Comparison of ENCODE assay signal across 24 cellular contexts in the genomic region with DNA sequence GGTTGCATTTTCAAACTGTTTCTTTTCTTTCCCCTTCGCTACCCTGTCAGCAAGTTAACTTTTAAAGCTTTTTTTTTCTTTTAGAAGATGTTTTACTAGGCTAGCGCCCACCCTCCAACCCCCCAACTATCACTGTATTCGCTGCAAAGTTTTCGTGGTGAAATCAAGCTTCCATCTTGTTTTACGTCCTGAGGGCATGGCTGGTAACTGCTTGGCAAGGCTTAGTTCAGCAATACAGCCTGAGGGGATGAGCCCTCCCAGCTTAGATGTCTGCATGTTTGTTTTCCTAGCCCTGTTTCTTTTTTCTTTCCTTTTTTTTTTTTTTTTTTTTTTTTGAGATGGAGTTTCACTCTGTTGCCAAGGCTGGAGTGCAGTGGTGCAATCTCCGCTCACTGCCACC.
DNase-seq lines count a peak whose midpoint lies in the region; ATAC-seq, FAIRE-seq and TF ChIP-seq lines count a peak whose summit lies in the region.
"Had no signal": no experiment of that assay in that cellular context is flagged by ENCODE, and none has a peak within 500 bp of the region (broad histone marks: within the 10 kb centered on the region; RNA-seq: fewer than 3 reads in every experiment).

No MANE protein-coding gene starts in this region.

- no peak overlapping the region for H3K27ac ChIP-seq in HUES64 (ENCODE audit: low read depth, low read length)
- no peak overlapping the region for H3K27ac ChIP-seq in H1 (ENCODE audit: low read depth, low read length)
- H3K27ac ChIP-seq in testis = no peak overlapping the region
- H3K27ac ChIP-seq: BLaER1 treated with 17β-estradiol and CSF1 and Interleukin-3, amounts not matched to agents 10 nM and 100 nM had no signal

- no peaks in the 10 kb centered on the region for H4K20me1 ChIP-seq in H1 (replicated peaks in 1 of 2; ENCODE audit: control insufficient read depth in 1 of 2, insufficient read depth in 2 of 2, low read length in 2 of 2)
- H4K20me1 ChIP-seq: BLaER1 treated with 17β-estradiol and CSF1 and Interleukin-3, amounts not matched to agents 10 nM and 100 nM had no signal

- no peaks in the 10 kb centered on the region for H3K27me3 ChIP-seq in HUES64 (ENCODE audit: insufficient read depth, low read length)
- H3K27me3 ChIP-seq in H1 (replicated peaks in 1 of 4; ENCODE audit: control insufficient read depth in 3 of 4, extremely low read depth in 1 of 4, insufficient read depth in 3 of 4, low read length in 3 of 4) = no peaks in the 10 kb centered on the region; a peak in 2 of 7 replicates
- no peaks in the 10 kb centered on the region for H3K27me3 ChIP-seq in testis
- H3K27me3 ChIP-seq: BLaER1 treated with 17β-estradiol and CSF1 and Interleukin-3, amounts not matched to agents 10 nM and 100 nM had no signal

- CTCF ChIA-PET in H1 (lab: Charles Lee; ENCODE audit: partially characterized antibody) = interaction anchor here (0.6 to 1.0 kb wide), 5 partner anchors 10 to 656 kb away, joined by 3 read pairs; no protein-coding TSS in a partner anchor

- peaks cover 4% of the 10 kb centered on the region for H3K9me3 Mint-ChIP-seq in type B pancreatic cell

- H3K9ac ChIP-seq in HUES64 (ENCODE audit: low read depth, low read length) = no peak overlapping the region
- no peak overlapping the region for H3K9ac ChIP-seq in H1 (replicated peaks in 1 of 4; ENCODE audit: extremely low read depth in 1 of 4, low read depth in 3 of 4, low read length in 3 of 4)
- H3K9ac ChIP-seq: BLaER1 treated with 17β-estradiol and CSF1 and Interleukin-3, amounts not matched to agents 10 nM and 100 nM had no signal

- no peak overlapping the region for H3K4me3 Mint-ChIP-seq in type B pancreatic cell
- H3K4me3 Mint-ChIP-seq: CD4-positive, alpha-beta memory T cell; HFFc6 had no signal

- intact Hi-C loops in testis (cut with DNase I; ENCODE audit: low total_unique reads) = no loop called here

- no peak overlapping the region for H4K91ac ChIP-seq in H1 (replicated peaks; ENCODE audit: insufficient read length, low read length)

- H2BK120ac ChIP-seq in H1 (replicated peaks; ENCODE audit: low read depth, low read length) = no peak overlapping the region

- TF ChIP-seq POLR2A in H1 (IDR thresholded peaks at IDR 0.05; ENCODE audit: control extremely low read depth in 1 of 2, low read depth in 2 of 2, low read length in 2 of 2) (no peak), testis (IDR thresholded peaks at IDR 0.05) (no peak)

- H3K4me3 ChIP-seq in HUES64 (ENCODE audit: low read length) (0 out of 2 replicates have a peak overlapping the region, but pooled peaks have one; percentile 7), H1 (ENCODE audit: extremely low read depth in 1 of 4, insufficient read depth in 2 of 4, low read depth in 3 of 4, low read length in 4 of 4) (no peak overlapping the region), testis (peak overlapping the region; percentile 27 to 29)
- H3K4me3 ChIP-seq: BLaER1 treated with 17β-estradiol and CSF1 and Interleukin-3, amounts not matched to agents 10 nM and 100 nM; HAP-1; K562 had no signal

- WGBS in HUES64 = 71% methylated on average over 6 of the region's 6 CpGs
- 76% methylated on average over 5 of the region's 6 CpGs; no CpG with 5 or more reads in 1 of the 2 experiments for WGBS in H1 (ENCODE audit: extremely low coverage in 1 of 2, insufficient coverage in 1 of 2, insufficient read length in 1 of 2, insufficient replicate concordance in 2 of 2, low coverage in 1 of 2, low lambda C conversion rate in 2 of 2, missing lambda C conversion rate in 1 of 2), 2 experiments
- 64 to 75% methylated on average over 6 of the region's 6 CpGs for WGBS in testis, 2 donors

- TF ChIP-seq EP300 in H1 (IDR thresholded peaks at IDR 0.05; ENCODE audit: borderline replicate concordance in 1 of 2, low read depth in 2 of 2, low read length in 2 of 2) = no peak

- H3K36me3 Mint-ChIP-seq in type B pancreatic cell = no peaks in the 10 kb centered on the region
- H3K36me3 Mint-ChIP-seq: CD4-positive, alpha-beta memory T cell had no signal

- no peak overlapping the region for H3K18ac ChIP-seq in H1 (ENCODE audit: extremely low read depth, low read length)

- H3K4ac ChIP-seq in H1 (replicated peaks; ENCODE audit: insufficient read length, low read depth, low read length) = no peak overlapping the region

- no peaks in the 10 kb centered on the region for H3K9me3 ChIP-seq in HUES64 (ENCODE audit: insufficient read depth, low read depth, low read length)
- H3K9me3 ChIP-seq in H1 (ENCODE audit: insufficient read depth in 2 of 2, low read depth in 1 of 2, low read length in 1 of 2) = no peaks in the 10 kb centered on the region; a peak in 2 of 4 replicates
- H3K9me3 ChIP-seq in testis = no peaks in the 10 kb centered on the region
- H3K9me3 ChIP-seq: HAP-1 had no signal

- no peaks in the 10 kb centered on the region for H3K27me3 Mint-ChIP-seq in type B pancreatic cell
- H3K27me3 Mint-ChIP-seq: CD4-positive, alpha-beta memory T cell had no signal

- no peaks in the 10 kb centered on the region for H3K79me1 ChIP-seq in H1 (ENCODE audit: low read depth, low read length)

- no peaks in the 10 kb centered on the region for H3K36me3 ChIP-seq in HUES64 (ENCODE audit: insufficient read depth, low read length)
- H3K36me3 ChIP-seq in H1 (ENCODE audit: control insufficient read depth in 2 of 4, insufficient read depth in 4 of 4, low read length in 3 of 4) = no peaks in the 10 kb centered on the region
- no peaks in the 10 kb centered on the region for H3K36me3 ChIP-seq in testis (ENCODE audit: low read depth, missing control alignments)
- H3K36me3 ChIP-seq: BLaER1 treated with 17β-estradiol and CSF1 and Interleukin-3, amounts not matched to agents 10 nM and 100 nM; HAP-1 had no signal

- H3K27ac Mint-ChIP-seq in type B pancreatic cell = no peak overlapping the region
- H3K27ac Mint-ChIP-seq: CD4-positive, alpha-beta memory T cell; HFFc6 had no signal

- no peak overlapping the region for H2BK20ac ChIP-seq in H1 (ENCODE audit: low read length)

- 0 out of 2 replicates have a peak overlapping the region, but pooled peaks have one; percentile 68 for H2AFZ ChIP-seq in H1 (ENCODE audit: low read length)

- no peak overlapping the region for H3K23ac ChIP-seq in H1 (ENCODE audit: insufficient read length)

- POLR2A ChIA-PET in H1 (lab: Charles Lee; ENCODE audit: partially characterized antibody) = no interaction called here

- H3K4me1 Mint-ChIP-seq in type B pancreatic cell (ENCODE audit: unreplicated experiment) = no peaks in the 10 kb centered on the region
- H3K4me1 Mint-ChIP-seq: CD4-positive, alpha-beta memory T cell had no signal

- H3K4me1 ChIP-seq in HUES64 (ENCODE audit: insufficient read depth, low read length) = peaks cover 6% of the 10 kb centered on the region; the same call in 1 of the 2 replicates
- H3K4me1 ChIP-seq in H1 (replicated peaks in 1 of 4; ENCODE audit: control insufficient read depth in 3 of 4, insufficient read depth in 4 of 4, low read length in 3 of 4) = peaks cover 0 to 6% (median under 1%) of the 10 kb centered on the region in 4 experiments; a peak in 4 of 7 replicates
- no peaks in the 10 kb centered on the region for H3K4me1 ChIP-seq in testis
- H3K4me1 ChIP-seq: BLaER1 treated with 17β-estradiol and CSF1 and Interleukin-3, amounts not matched to agents 10 nM and 100 nM; HAP-1 had no signal

- FAIRE-seq in H1 (lab: Jason Lieb, UNC) (no peak), RCC 7860 (lab: Jason Lieb, UNC) (no peak)
- FAIRE-seq: A204.1, GM12892, K562 had no signal

- no peaks in the 10 kb centered on the region for H3K23me2 ChIP-seq in H1 (ENCODE audit: low read depth, low read length)

- no peak overlapping the region for H2BK12ac ChIP-seq in H1 (ENCODE audit: low read depth, low read length)

- 0 out of 4 replicates have a peak overlapping the region, but pooled peaks have one; percentile 9 to 43 for H3K4me2 ChIP-seq in H1 (ENCODE audit: insufficient read depth in 1 of 2, low read depth in 2 of 2, low read length in 2 of 2)
- H3K4me2 ChIP-seq: BLaER1 treated with 17β-estradiol and CSF1 and Interleukin-3, amounts not matched to agents 10 nM and 100 nM had no signal

- no peak for TF ChIP-seq RAD21 in H1 (IDR thresholded peaks at IDR 0.05 in 1 of 2, conservative IDR thresholded peaks at IDR 0.05 in 1 of 2; ENCODE audit: low read depth in 2 of 2, low read length in 2 of 2)

- H3K56ac ChIP-seq in H1 (replicated peaks; ENCODE audit: insufficient read length, low read depth, low read length) = no peak overlapping the region

- DNase-seq in ELF-1 (ENCODE audit: low read depth, low spot score) (peak; percentile 82), H1 (ENCODE audit: low read depth in 1 of 2, low spot score in 2 of 2) (no peak), testis (no peak), type B pancreatic cell (ENCODE audit: extremely low spot score, unreplicated experiment) (no peak), RCC 7860 (ENCODE audit: low spot score) (no peak)
- DNase-seq: CD4-positive, alpha-beta memory T cell; COR-L47; DMS79; HFFc6; Kasumi-1; NCI-H1092 treated with DMSO at 0.1 percent for 48 hours; NCI-H1436; NCI-H1930; NCI-H2107; NCI-H446; NCI-H526 had no signal

- no peak overlapping the region for H2AK5ac ChIP-seq in H1 (ENCODE audit: low read depth, low read length)

- H4K5ac ChIP-seq in H1 (ENCODE audit: insufficient read length, low read depth, low read length) = no peak overlapping the region

- no peak overlapping the region for H2BK15ac ChIP-seq in H1 (ENCODE audit: low read length)

- no peak overlapping the region for H3K14ac ChIP-seq in H1 (ENCODE audit: insufficient read length)

- no peak overlapping the region for H4K8ac ChIP-seq in H1 (ENCODE audit: extremely low read depth, insufficient read depth, low read length)

- H2BK5ac ChIP-seq in H1 (ENCODE audit: low read depth, low read length) = no peak overlapping the region

- H3K79me2 ChIP-seq in H1 (ENCODE audit: control insufficient read depth in 1 of 2, insufficient read depth in 2 of 2, low read length in 2 of 2) = no peaks in the 10 kb centered on the region

- no peak for ATAC-seq in activated CD4-positive, CD25-positive, alpha-beta regulatory T cell treated with anti-CD3 and anti-CD28 coated beads, Interleukin-2, amount 50 U/mL, for 24 hours
- ATAC-seq: K562, SK-N-SH treated with all-trans-retinoic acid at 6 μM for 48 hours had no signal

- no peak for TF ChIP-seq CTCF in H1 (IDR thresholded peaks at IDR 0.05; ENCODE audit: control extremely low read depth in 1 of 3, insufficient read depth in 1 of 3, low read depth in 1 of 3, low read length in 3 of 3)
- TF ChIP-seq CTCF in testis (IDR thresholded peaks at IDR 0.05) = no peak
- no peak for TF ChIP-seq CTCF in type B pancreatic cell (conservative IDR thresholded peaks at IDR 0.05)

TF ChIP-seq in H1, 55 proteins besides CTCF, POLR2A, EP300 and RAD21 (continues in another document):
- no peak for TF ChIP-seq CHD2 (IDR thresholded peaks at IDR 0.05; ENCODE audit: low read length)
- TF ChIP-seq RXRA (IDR thresholded peaks at IDR 0.05; ENCODE audit: insufficient read depth, low read depth, low read length) = no peak

Comparison
In these comparisons a context has a peak if more than half of its experiments do, and no peak if none do; other contexts are left out.
1. H3K4me3 ChIP-seq: peak in HUES64 (single experiment) and testis (2 of 2); none in H1 (0 of 4).